Comparison of ENCODE assay signal across 8 cellular contexts in the genomic region with DNA sequence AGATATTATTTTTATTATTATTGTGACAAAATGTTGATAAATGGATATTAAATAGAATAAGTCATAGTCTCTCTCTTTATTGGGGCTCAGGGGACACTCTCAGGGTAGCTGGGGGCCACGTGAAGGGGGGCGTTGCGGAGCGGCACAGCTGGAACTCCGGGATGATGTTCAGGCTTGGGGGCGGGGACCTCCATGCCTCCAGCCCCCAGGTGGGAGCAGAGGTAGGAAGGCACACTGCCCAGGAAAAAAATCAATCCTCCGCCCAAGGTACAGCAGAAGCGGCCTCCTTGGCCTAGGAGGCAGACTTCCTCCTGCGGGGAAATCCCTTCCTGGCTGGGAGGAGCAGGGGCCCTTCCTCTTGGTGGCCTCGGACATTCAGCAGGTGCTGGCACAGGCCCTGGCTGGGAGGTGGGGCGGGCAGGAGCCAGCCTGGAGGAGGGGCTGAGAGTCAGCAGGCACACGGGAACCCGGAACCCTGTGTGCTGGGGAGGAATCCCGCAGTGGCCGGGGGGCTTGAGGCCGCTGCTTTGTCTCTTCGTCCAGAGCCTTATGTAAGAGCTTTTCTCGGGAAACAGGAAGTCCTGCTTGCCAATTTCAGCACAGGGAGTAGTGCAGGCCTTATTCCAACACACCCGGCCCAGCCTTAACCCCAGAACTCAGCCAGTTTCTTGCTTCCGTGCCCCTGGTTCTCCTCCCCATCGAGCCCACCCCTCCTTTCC. TPM values are rescaled to one million over a fixed set of nuclear protein-coding genes. Genes with fewer than 3 reads are reported as not detected.
DNase-seq lines count a peak whose midpoint lies in the region; TF ChIP-seq lines count a peak whose summit lies in the region.

No MANE protein-coding gene starts in this region.

- CTCF ChIA-PET in HEK293 (lab: Yijun Ruan, JAX): interaction anchor here (0.6 to 5.1 kb wide), 10 partner anchors 34 to 203 kb away, joined by 3 to 112 read pairs (median 4); a partner anchor contains a TSS

- no peaks in the 10 kb centered on the region for H3K27me3 Mint-ChIP-seq in type B pancreatic cell

- no peaks in the 10 kb centered on the region for H3K9me3 ChIP-seq in HEK293 (ENCODE audit: control insufficient read depth, insufficient read depth, low read depth, low read length)
- no peaks in the 10 kb centered on the region for H3K9me3 ChIP-seq in mesodermal cell (ENCODE audit: control insufficient read depth, low read length)

- peaks cover 4% of the 10 kb centered on the region for H3K36me3 Mint-ChIP-seq in type B pancreatic cell

- peak; percentile 64 for DNase-seq in DMS153 (lab: John Stamatoyannopoulos, UW)
- peak; percentile 56 for DNase-seq in SK-N-DZ (ENCODE audit: low spot score)
- peak; percentile 54 for DNase-seq in epithelial cell of esophagus (ENCODE audit: low read depth)
- DNase-seq in type B pancreatic cell (ENCODE audit: extremely low spot score, unreplicated experiment): no peak
- DNase-seq in central memory CD4-positive, alpha-beta T cell: no peak
- DNase-seq in SW 1271 (lab: John Stamatoyannopoulos, UW): no peak

- POLR2A ChIA-PET in HEK293 (lab: Yijun Ruan, JAX): interaction anchor here (0.5 to 1.2 kb wide), 4 partner anchors 41 to 173 kb away, joined by 3 to 4 read pairs (median 4); a partner anchor contains a TSS

- H3K9me3 Mint-ChIP-seq in type B pancreatic cell: no peaks in the 10 kb centered on the region

- H3K4me3 Mint-ChIP-seq in type B pancreatic cell: peak overlapping the region; percentile 80

- H3K36me3 ChIP-seq in HEK293 (ENCODE audit: control insufficient read depth in 2 of 2, insufficient read depth in 1 of 2, low read length in 2 of 2): peaks cover 0 to 2% of the 10 kb centered on the region in 2 experiments; a peak in 2 of 3 replicates
- H3K36me3 ChIP-seq in mesodermal cell (ENCODE audit: control insufficient read depth, insufficient read depth, low read length): peaks cover 3% of the 10 kb centered on the region

- H3K27ac ChIP-seq in HEK293 (ENCODE audit: extremely low read depth, low read depth, low read length): peak overlapping the region; percentile 16; the same call in 1 of the 2 replicates
- H3K27ac ChIP-seq in mesodermal cell (ENCODE audit: low read depth, low read length, severe bottlenecking): peak overlapping the region; percentile 29

- H3K4me3 ChIP-seq in HEK293 (ENCODE audit: low read depth, low read length) (no peak overlapping the region), epithelial cell of esophagus (ENCODE audit: low read length) (peak overlapping the region; percentile 34), mesodermal cell (ENCODE audit: extremely low read depth, insufficient read depth, low read length, poor library complexity, severe bottlenecking) (no peak overlapping the region)

- WGBS in mesodermal cell (ENCODE audit: insufficient coverage in 2 of 2), 2 experiments: 39 to 41% methylated on average over 21 of the region's 21 CpGs

- peaks cover 46% of the 10 kb centered on the region for H3K4me1 Mint-ChIP-seq in type B pancreatic cell (ENCODE audit: unreplicated experiment)

- TF ChIP-seq CTCF in HEK293 (tag by site-specific recombination; IDR thresholded peaks at IDR 0.05) (no peak), epithelial cell of esophagus (IDR thresholded peaks at IDR 0.05; ENCODE audit: insufficient read depth, low read depth, low read length, missing control alignments) (no peak), type B pancreatic cell (conservative IDR thresholded peaks at IDR 0.05) (no peak)

- H3K27ac Mint-ChIP-seq in type B pancreatic cell: peak overlapping the region; percentile 92

- peaks cover 10% of the 10 kb centered on the region for H3K4me1 ChIP-seq in HEK293 (ENCODE audit: control insufficient read depth, insufficient read depth, low read length)
- H3K4me1 ChIP-seq in mesodermal cell (ENCODE audit: control insufficient read depth, insufficient read depth, low read length, poor library complexity, severe bottlenecking): peaks cover 15% of the 10 kb centered on the region

TF ChIP-seq in HEK293, 187 proteins besides CTCF, POLR2A, EP300 and RAD21 (continues in another document):
- TF ChIP-seq, protein P1, sequence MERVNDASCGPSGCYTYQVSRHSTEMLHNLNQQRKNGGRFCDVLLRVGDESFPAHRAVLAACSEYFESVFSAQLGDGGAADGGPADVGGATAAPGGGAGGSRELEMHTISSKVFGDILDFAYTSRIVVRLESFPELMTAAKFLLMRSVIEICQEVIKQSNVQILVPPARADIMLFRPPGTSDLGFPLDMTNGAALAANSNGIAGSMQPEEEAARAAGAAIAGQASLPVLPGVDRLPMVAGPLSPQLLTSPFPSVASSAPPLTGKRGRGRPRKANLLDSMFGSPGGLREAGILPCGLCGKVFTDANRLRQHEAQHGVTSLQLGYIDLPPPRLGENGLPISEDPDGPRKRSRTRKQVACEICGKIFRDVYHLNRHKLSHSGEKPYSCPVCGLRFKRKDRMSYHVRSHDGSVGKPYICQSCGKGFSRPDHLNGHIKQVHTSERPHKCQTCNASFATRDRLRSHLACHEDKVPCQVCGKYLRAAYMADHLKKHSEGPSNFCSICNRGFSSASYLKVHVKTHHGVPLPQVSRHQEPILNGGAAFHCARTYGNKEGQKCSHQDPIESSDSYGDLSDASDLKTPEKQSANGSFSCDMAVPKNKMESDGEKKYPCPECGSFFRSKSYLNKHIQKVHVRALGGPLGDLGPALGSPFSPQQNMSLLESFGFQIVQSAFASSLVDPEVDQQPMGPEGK (tag by site-specific recombination; IDR thresholded peaks at IDR 0.05): peak; percentile 30; the same call in 1 of the 2 replicates
- 0 out of 2 replicates have a peak, but pooled peaks have one; percentile 15 for TF ChIP-seq IKZF3 (tag by site-specific recombination; IDR thresholded peaks at IDR 0.05)
- peak; percentile 99 for TF ChIP-seq ZNF10 (tag by site-specific recombination; IDR thresholded peaks at IDR 0.05)
- TF ChIP-seq ZNF785 (tag by site-specific recombination; IDR thresholded peaks at IDR 0.05): no peak
- TF ChIP-seq SP2 (tag by site-specific recombination; IDR thresholded peaks at IDR 0.05): peak; percentile 66
- TF ChIP-seq ZIC2 (tag by site-specific recombination; IDR thresholded peaks at IDR 0.05): peak; percentile 60
- TF ChIP-seq ZBTB8A (tag by site-specific recombination; IDR thresholded peaks at IDR 0.05): peak; percentile 16; the same call in 1 of the 2 replicates
- no peak for TF ChIP-seq ZNF529 (tag by site-specific recombination; IDR thresholded peaks at IDR 0.05; ENCODE audit: insufficient replicate concordance)
- TF ChIP-seq, protein P2, sequence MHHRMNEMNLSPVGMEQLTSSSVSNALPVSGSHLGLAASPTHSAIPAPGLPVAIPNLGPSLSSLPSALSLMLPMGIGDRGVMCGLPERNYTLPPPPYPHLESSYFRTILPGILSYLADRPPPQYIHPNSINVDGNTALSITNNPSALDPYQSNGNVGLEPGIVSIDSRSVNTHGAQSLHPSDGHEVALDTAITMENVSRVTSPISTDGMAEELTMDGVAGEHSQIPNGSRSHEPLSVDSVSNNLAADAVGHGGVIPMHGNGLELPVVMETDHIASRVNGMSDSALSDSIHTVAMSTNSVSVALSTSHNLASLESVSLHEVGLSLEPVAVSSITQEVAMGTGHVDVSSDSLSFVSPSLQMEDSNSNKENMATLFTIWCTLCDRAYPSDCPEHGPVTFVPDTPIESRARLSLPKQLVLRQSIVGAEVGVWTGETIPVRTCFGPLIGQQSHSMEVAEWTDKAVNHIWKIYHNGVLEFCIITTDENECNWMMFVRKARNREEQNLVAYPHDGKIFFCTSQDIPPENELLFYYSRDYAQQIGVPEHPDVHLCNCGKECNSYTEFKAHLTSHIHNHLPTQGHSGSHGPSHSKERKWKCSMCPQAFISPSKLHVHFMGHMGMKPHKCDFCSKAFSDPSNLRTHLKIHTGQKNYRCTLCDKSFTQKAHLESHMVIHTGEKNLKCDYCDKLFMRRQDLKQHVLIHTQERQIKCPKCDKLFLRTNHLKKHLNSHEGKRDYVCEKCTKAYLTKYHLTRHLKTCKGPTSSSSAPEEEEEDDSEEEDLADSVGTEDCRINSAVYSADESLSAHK (tag by site-specific recombination; IDR thresholded peaks at IDR 0.05): no peak

RNA-seq across cellular contexts. Expression of a gene that starts 0.6 kb away (rescaled TPM):
- 1.4 TPM in 2 replicates for polyA plus RNA-seq in SK-N-DZ (2014; cell fraction: cytosol; rRNA removed)
- 4.9 and 5.4 TPM in 2 replicates for polyA plus RNA-seq in SK-N-DZ (2014; cell fraction: nucleus; rRNA removed)
- 1.5 TPM for polyA plus RNA-seq in mesodermal cell (2013, experiment 1 of 2)
- 0.91 TPM for polyA plus RNA-seq in mesodermal cell (2013, experiment 2 of 2)
- 2.4 and 3.5 TPM in 2 replicates for total RNA-seq in type B pancreatic cell (ENCODE audit: low replicate concordance)

RNA-seq across cellular contexts. Expression of a gene that starts 3.7 kb away (rescaled TPM):
- 240 and 288 TPM in 2 replicates for polyA plus RNA-seq in SK-N-DZ (2014; cell fraction: cytosol; rRNA removed)
- 144 and 185 TPM in 2 replicates for polyA plus RNA-seq in SK-N-DZ (2014; cell fraction: nucleus; rRNA removed)
- 53.6 TPM for polyA plus RNA-seq in mesodermal cell (2013, experiment 1 of 2)
- 65.0 TPM for polyA plus RNA-seq in mesodermal cell (2013, experiment 2 of 2)
- total RNA-seq in type B pancreatic cell (ENCODE audit: low replicate concordance): 50.2 and 52.7 TPM in 2 replicates

RNA-seq across cellular contexts. Expression of a gene that starts 9.1 kb away (rescaled TPM):
- not detected in 2 replicates for polyA plus RNA-seq in SK-N-DZ (2014; cell fraction: cytosol; rRNA removed)
- not detected in 2 replicates for polyA plus RNA-seq in SK-N-DZ (2014; cell fraction: nucleus; rRNA removed)
- 4.5 TPM for polyA plus RNA-seq in mesodermal cell (2013, experiment 1 of 2)
- 3.0 TPM for polyA plus RNA-seq in mesodermal cell (2013, experiment 2 of 2)
- total RNA-seq in type B pancreatic cell (ENCODE audit: low replicate concordance): 4.3 and 11.3 TPM in 2 replicates

RNA-seq across cellular contexts. Expression of a gene that starts 21.5 kb away (rescaled TPM):
- 0.24 and 0.41 TPM in 2 replicates for polyA plus RNA-seq in SK-N-DZ (2014; cell fraction: cytosol; rRNA removed)
- polyA plus RNA-seq in SK-N-DZ (2014; cell fraction: nucleus; rRNA removed): not detected in 2 replicates
- 5.8 TPM for polyA plus RNA-seq in mesodermal cell (2013, experiment 1 of 2)
- 4.1 TPM for polyA plus RNA-seq in mesodermal cell (2013, experiment 2 of 2)
- total RNA-seq in type B pancreatic cell (ENCODE audit: low replicate concordance): 5.0 and 5.8 TPM in 2 replicates

RNA-seq across cellular contexts. Expression of a gene that starts 25.7 kb away (rescaled TPM):
- 211 and 280 TPM in 2 replicates for polyA plus RNA-seq in SK-N-DZ (2014; cell fraction: cytosol; rRNA removed)
- polyA plus RNA-seq in SK-N-DZ (2014; cell fraction: nucleus; rRNA removed): 166 and 227 TPM in 2 replicates
- polyA plus RNA-seq in mesodermal cell (2013, experiment 1 of 2): 43.3 TPM
- polyA plus RNA-seq in mesodermal cell (2013, experiment 2 of 2): 44.5 TPM
- total RNA-seq in type B pancreatic cell (ENCODE audit: low replicate concordance): 61.8 and 67.6 TPM in 2 replicates

Comparison
In these comparisons a context has a peak if more than half of its experiments do, and no peak if none do; other contexts are left out.
1. DNase-seq: peak in DMS153 (single experiment), SK-N-DZ (single experiment) and epithelial cell of esophagus (single experiment); none in type B pancreatic cell (single experiment), central memory CD4-positive, alpha-beta T cell (single experiment) and SW 1271 (0 of 2).